28 cellular contexts compared by ENCODE assay signal in the genomic region with DNA sequence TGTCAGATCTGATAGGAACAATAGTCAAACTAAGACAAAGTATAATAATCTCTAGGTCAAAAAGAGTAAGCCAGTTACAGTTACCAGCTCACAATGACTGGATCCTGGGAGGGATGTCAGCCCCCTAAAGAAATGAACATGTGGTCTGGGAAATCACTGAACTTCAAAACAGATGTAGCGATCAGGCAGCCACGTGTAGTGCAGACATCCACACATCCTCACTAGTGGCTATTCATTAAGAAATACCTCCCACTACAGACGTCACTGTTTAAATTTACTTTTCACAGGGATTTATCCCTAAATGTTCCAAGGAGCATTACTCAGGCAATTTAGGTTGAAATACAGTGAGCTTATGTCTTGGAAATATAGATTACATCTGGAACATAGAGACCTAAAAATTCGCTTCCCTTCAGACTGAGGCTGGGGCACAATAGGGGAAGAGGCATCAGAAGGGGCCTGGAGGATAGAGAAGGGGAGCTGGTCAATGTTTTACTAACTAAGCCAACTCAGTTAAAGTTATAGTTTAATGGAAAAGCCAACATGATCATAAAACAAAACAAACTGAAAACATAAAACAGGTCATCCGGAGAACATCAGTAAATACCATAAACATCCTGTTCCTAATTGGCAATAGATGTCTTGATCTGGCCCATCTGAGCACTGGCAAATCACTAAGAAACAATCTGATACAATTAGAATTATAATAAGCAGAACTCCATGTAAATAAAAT.
DNase-seq lines count a peak whose midpoint lies in the region; ATAC-seq and TF ChIP-seq lines count a peak whose summit lies in the region.
"Had no signal": no experiment of that assay in that cellular context is flagged by ENCODE, and none has a peak within 500 bp of the region (broad histone marks: within the 10 kb centered on the region; RNA-seq: fewer than 3 reads in every experiment).

No MANE protein-coding gene starts in this region.

- TF ChIP-seq CTCF in 22Rv1 (IDR thresholded peaks at IDR 0.05): no peak
- no peak for TF ChIP-seq CTCF in OCI-LY3 (IDR thresholded peaks at IDR 0.05; ENCODE audit: low read depth, low read length)
- no peak for TF ChIP-seq CTCF in fibroblast of villous mesenchyme (IDR thresholded peaks at IDR 0.05; ENCODE audit: insufficient read depth, low read depth, low read length)
- no peak for TF ChIP-seq CTCF in mucosa of descending colon (IDR thresholded peaks at IDR 0.05)
- TF ChIP-seq CTCF in ovary (IDR thresholded peaks at IDR 0.05): no peak

- WGBS in ovary, 3 donors: 67 to 72% (median 70%) methylated on average over 5 of the region's 5 CpGs

- no peaks in the 10 kb centered on the region for H3K79me2 ChIP-seq in OCI-LY3 (ENCODE audit: low read length)

- no peak overlapping the region for H3K9ac ChIP-seq in OCI-LY3 (ENCODE audit: low read length)

- peak overlapping the region; percentile 47 for H3K4me2 ChIP-seq in OCI-LY3 (ENCODE audit: low read length)

- H3K27me3 ChIP-seq in OCI-LY3 (ENCODE audit: low read depth, low read length) (no peaks in the 10 kb centered on the region), ovary (no peaks in the 10 kb centered on the region)
- H3K27me3 ChIP-seq: esophagus muscularis mucosa, gastroesophageal sphincter, neutrophil, tibial nerve had no signal

- H4K20me1 ChIP-seq in OCI-LY3 (ENCODE audit: insufficient read depth, low read length): no peaks in the 10 kb centered on the region

- H3K36me3 ChIP-seq in OCI-LY3 (replicated peaks; ENCODE audit: low read depth, low read length) (no peaks in the 10 kb centered on the region), mucosa of descending colon (ENCODE audit: low read depth) (no peaks in the 10 kb centered on the region), ovary (no peaks in the 10 kb centered on the region)
- H3K36me3 ChIP-seq: esophagus muscularis mucosa, gastroesophageal sphincter, neutrophil, prostate gland, tibial nerve had no signal

- no peak overlapping the region for H2AFZ ChIP-seq in OCI-LY3 (ENCODE audit: low read depth, low read length)

- intact Hi-C loops in mucosa of descending colon (cut with DNase I, micrococcal nuclease): no loop called here
- intact Hi-C loops in ovary (cut with DNase I): no loop called here

- H3K4me1 ChIP-seq in OCI-LY3 (ENCODE audit: low read length) (peaks cover 12% of the 10 kb centered on the region), mucosa of descending colon (ENCODE audit: low read depth) (peaks cover 4% of the 10 kb centered on the region), ovary (ENCODE audit: insufficient read depth) (no peaks in the 10 kb centered on the region)
- H3K4me1 ChIP-seq: gastroesophageal sphincter, prostate gland, tibial nerve had no signal

- H3K27ac ChIP-seq in 22Rv1: peak overlapping the region; percentile 69
- no peak overlapping the region for H3K27ac ChIP-seq in OCI-LY3 (ENCODE audit: low read length)
- H3K27ac ChIP-seq in ovary: no peak overlapping the region
- H3K27ac ChIP-seq: esophagus muscularis mucosa, gastroesophageal sphincter, neutrophil, prostate gland, tibial nerve had no signal

- TF ChIP-seq EP300 in ovary (IDR thresholded peaks at IDR 0.05): no peak

- peak; percentile 59 for ATAC-seq in mucosa of descending colon
- ATAC-seq in GM21529 (IDR thresholded peaks at IDR 0.05; ENCODE audit: unreplicated experiment): no peak
- ATAC-seq: gastroesophageal sphincter, Right ventricle myocardium inferior had no signal

- H3K9me3 ChIP-seq in OCI-LY3 (ENCODE audit: insufficient read depth, low read length) (no peaks in the 10 kb centered on the region), mucosa of descending colon (no peaks in the 10 kb centered on the region), ovary (no peaks in the 10 kb centered on the region)
- H3K9me3 ChIP-seq: esophagus muscularis mucosa, gastroesophageal sphincter, neutrophil, prostate gland, tibial nerve had no signal

- TF ChIP-seq POLR2A in ovary (IDR thresholded peaks at IDR 0.05): no peak

- H3K4me3 ChIP-seq in OCI-LY3 (ENCODE audit: low read length) (0 out of 2 replicates have a peak overlapping the region, but pooled peaks have one; percentile 6), fibroblast of villous mesenchyme (ENCODE audit: low read depth, low read length) (no peak overlapping the region), mucosa of descending colon (no peak overlapping the region), ovary (no peak overlapping the region)
- H3K4me3 ChIP-seq: esophagus muscularis mucosa, gastroesophageal sphincter, prostate gland, tibial nerve had no signal

- DNase-seq in fibroblast of villous mesenchyme (ENCODE audit: low read depth) (peak; percentile 75), mucosa of descending colon (no peak), ovary (no peak), cerebellar nuclear complex (lab: John Stamatoyannopoulos, UW) (no peak), dedifferentiated amniotic fluid mesenchymal stem cell (ENCODE audit: extremely low spot score) (no peak)
- DNase-seq: 8988T; activated CD4-positive, alpha-beta memory T cell treated with anti-CD3 and anti-CD28 coated beads, Interleukin-2, amount 10 ng/mL, durations not matched to agents 7 days and 5 days; activated CD4-positive, alpha-beta T cell treated with anti-CD3 and anti-CD28 coated beads for 1 hour; activated CD8-positive, alpha-beta memory T cell treated with anti-CD3 and anti-CD28 coated beads, Interleukin-2, amount 50 U/mL, for 48 hours; activated naive CD4-positive, alpha-beta T cell treated with anti-CD3 and anti-CD28 coated beads for 36 hours; central memory CD4-positive, alpha-beta T cell; H7; mesendoderm; NCI-H1417 treated with DMSO at 0.1 percent for 48 hours; NCI-H2081 treated with DMSO at 0.1 percent for 48 hours; NCI-H226; NCI-H526 treated with DMSO at 0.1 percent for 48 hours; stimulated activated CD4-positive, alpha-beta T cell treated with anti-CD3 and anti-CD28 coated beads, Interleukin-4, amount 100 ng/mL, for 24 hours; T-helper 2 cell had no signal
